In the genomic region with DNA sequence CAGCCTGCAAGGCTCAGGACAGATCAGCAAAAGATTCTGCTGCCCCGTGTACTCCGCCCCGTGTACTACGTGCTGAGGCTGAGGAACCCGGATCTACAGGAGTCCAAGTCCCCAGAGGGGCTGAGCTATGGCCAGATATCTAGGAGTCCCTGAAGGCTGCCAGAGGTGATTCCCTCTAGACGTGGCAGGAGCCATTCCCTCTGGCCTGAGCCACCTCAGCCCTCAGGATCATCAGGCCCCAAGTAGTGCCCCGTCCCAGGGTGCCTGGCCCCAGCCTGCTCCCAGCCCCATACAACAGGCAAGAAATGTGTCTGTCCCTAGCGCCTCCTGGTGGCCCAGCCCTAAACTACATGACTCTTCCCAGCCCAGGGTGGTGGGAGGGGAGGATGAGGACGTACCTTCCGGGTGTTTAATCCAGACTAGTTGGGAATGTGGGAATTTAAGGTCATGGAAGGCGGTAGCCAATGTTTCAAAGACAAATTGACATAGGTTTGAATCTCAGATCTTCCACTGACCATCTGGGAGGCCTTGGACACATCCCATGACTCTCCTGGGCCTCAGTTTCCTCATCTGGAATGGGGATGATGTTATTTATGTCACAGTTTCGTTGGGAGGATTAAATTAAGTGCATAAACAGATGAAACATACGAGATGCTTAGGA, we compare ENCODE assay signal across 7 cellular contexts. TPM values are rescaled to one million over a fixed set of nuclear protein-coding genes. Genes with fewer than 3 reads are reported as not detected.
DNase-seq lines count a peak whose midpoint lies in the region; TF ChIP-seq lines count a peak whose summit lies in the region.

No MANE protein-coding gene starts in this region.

- H3K36me3 ChIP-seq in Peyer's patch (no peaks in the 10 kb centered on the region), neutrophil (no peaks in the 10 kb centered on the region), stomach (no peaks in the 10 kb centered on the region)

- TF ChIP-seq CTCF in GM12874 (IDR thresholded peaks at IDR 0.05; ENCODE audit: insufficient read depth, low read depth, low read length), result peak; percentile 91
- peak; percentile 73 to 98 (median 92) for TF ChIP-seq CTCF in Peyer's patch (IDR thresholded peaks at IDR 0.05)
- peak; percentile 98 for TF ChIP-seq CTCF in neutrophil (IDR thresholded peaks at IDR 0.05)
- peak in 5 of 7 experiments; percentile 89 to 99 (median 94) for TF ChIP-seq CTCF in stomach (IDR thresholded peaks at IDR 0.05)

- TF ChIP-seq POLR2A in Peyer's patch (IDR thresholded peaks at IDR 0.05), result peak in 1 of 2 donors; percentile 33
- no peak for TF ChIP-seq POLR2A in stomach (IDR thresholded peaks at IDR 0.05)

- H3K27me3 ChIP-seq in Peyer's patch (no peaks in the 10 kb centered on the region), neutrophil (no peaks in the 10 kb centered on the region), stomach (no peaks in the 10 kb centered on the region)

- DNase-seq in HUDEP-2 (lab: John Stamatoyannopoulos, UW; ENCODE audit: unreplicated experiment in 76 of 76) (peak in 60 of 76 experiments; percentile 13 to 82 (median 58)), Peyer's patch (peak; percentile 77 to 94 (median 94)), fibroblast of peridontal ligament (ENCODE audit: extremely low read depth) (peak; percentile 82), stomach (peak; percentile 93)
- peak; percentile 92 to 95 for DNase-seq in activated T-cell treated with anti-CD3 and anti-CD28 coated beads, Interleukin-2, amount 50 U/mL, for 48 hours

- H3K4me1 ChIP-seq in Peyer's patch (peaks cover 0 to 9% (median 0%) of the 10 kb centered on the region in 4 donors), neutrophil (ENCODE audit: control insufficient read depth in 1 of 2, insufficient read depth in 1 of 2, low read depth in 1 of 2, low read length in 1 of 2) (peaks cover 52 to 61% of the 10 kb centered on the region in 2 experiments), stomach (peaks cover 22 to 39% (median 32%) of the 10 kb centered on the region in 4 donors)

- H3K9me3 ChIP-seq in Peyer's patch, result no peaks in the 10 kb centered on the region
- no peaks in the 10 kb centered on the region for H3K9me3 ChIP-seq in neutrophil
- no peaks in the 10 kb centered on the region for H3K9me3 ChIP-seq in stomach

- H3K4me3 ChIP-seq in Peyer's patch (no peak overlapping the region), neutrophil (ENCODE audit: low read depth in 1 of 2, low read length in 1 of 2) (no peak overlapping the region), stomach (no peak overlapping the region)

- no peak for TF ChIP-seq EP300 in stomach (IDR thresholded peaks at IDR 0.05)

- H3K27ac ChIP-seq in Peyer's patch (peak overlapping the region; percentile 26 to 57 (median 39)), neutrophil (peak overlapping the region; percentile 23), stomach (peak overlapping the region in 4 of 5 donors; percentile 39 to 80 (median 66))

- intact Hi-C loops in stomach (cut with DNase I; ENCODE audit: low total_unique reads), result no loop called here

- WGBS in stomach, 5 donors, result 12 to 25% (median 19%) methylated on average over 12 to 13 of the region's 13 CpGs

RNA-seq across cellular contexts. Expression of a gene that starts 49.4 kb away (rescaled TPM):
- total RNA-seq in Peyer's patch (10 to 100 TPM; 13.8 to 40.4 (median 22.0) TPM), stomach (10 to 100 TPM; 13.9 to 26.8 (median 21.7) TPM)
- 10 to 100 TPM; 10.8 to 15.3 (median 13.8) TPM for polyA plus RNA-seq in stomach
